8 cellular contexts compared by ENCODE assay signal in genomic region chr14:54881235-54881760, GRCh38. TPM values are rescaled to one million over a fixed set of nuclear protein-coding genes. Genes with fewer than 3 reads are reported as not detected.
A peak's percentile ranks its signal among the peaks of the same experiment; 100 is the strongest.
DNase-seq lines count a peak whose midpoint lies in the region; ATAC-seq and TF ChIP-seq lines count a peak whose summit lies in the region.

No MANE protein-coding gene starts in this region.

- peak overlapping the region; percentile 61 for H3K27ac ChIP-seq in CD4-positive, alpha-beta T cell (ENCODE audit: low read depth, low read length)
- H3K27ac ChIP-seq in hepatocyte, result peak overlapping the region; percentile 33
- H3K27ac ChIP-seq in substantia nigra (ENCODE audit: low read depth, low read length, poor library complexity, severe bottlenecking), result peak overlapping the region; percentile 42

- WGBS in hepatocyte (ENCODE audit: low lambda C conversion rate, missing lambda C conversion rate), result 81% methylated on average over 6 of the region's 6 CpGs

- H4K20me1 ChIP-seq in hepatocyte (ENCODE audit: insufficient read depth, poor library complexity, severe bottlenecking), result no peaks in the 10 kb centered on the region

- H3K9me2 ChIP-seq in hepatocyte (replicated peaks; ENCODE audit: insufficient read depth), result no peaks in the 10 kb centered on the region

- intact Hi-C loops in CD4-positive, alpha-beta T cell (cut with DNase I, micrococcal nuclease), result loop anchor here in 1 of 2 experiments (1.0 kb wide), 1 partner anchor 21 kb away; the partner anchor contains the start of gene GCH1

- peak overlapping the region; percentile 48 for H3K4me2 ChIP-seq in hepatocyte

- peaks cover 16% of the 10 kb centered on the region for H3K79me2 ChIP-seq in hepatocyte

- no peaks in the 10 kb centered on the region for H3K27me3 ChIP-seq in CD4-positive, alpha-beta T cell (ENCODE audit: control insufficient read depth, insufficient read depth, low read length)
- no peaks in the 10 kb centered on the region for H3K27me3 ChIP-seq in hepatocyte

- H3K27me3 Mint-ChIP-seq in CD4-positive, alpha-beta T cell, result no peaks in the 10 kb centered on the region
- H3K27me3 Mint-ChIP-seq in activated naive CD4-positive, alpha-beta T cell treated with anti-CD3 and anti-CD28 coated beads, Interleukin-2, amount 50 U/mL, for 24 hours, result no peaks in the 10 kb centered on the region

- H3K4me3 ChIP-seq in hepatocyte, result no peak overlapping the region

- CTCF ChIA-PET in CD4-positive, alpha-beta T cell (lab: Charles Lee), result interaction anchor here (1.0 to 1.7 kb wide), 6 partner anchors 12 to 145 kb away, joined by 3 to 7 read pairs (median 3); partner anchors contain the start of genes GCH1, SOCS4 and WDHD1
- CTCF ChIA-PET in GM10248 (lab: Yijun Ruan, JAX), result interaction anchor here (1.0 to 3.2 kb wide), 6 partner anchors 11 to 107 kb away, joined by 3 to 21 read pairs (median 5); partner anchors contain the start of gene GCH1

- H3K9me3 Mint-ChIP-seq in CD4-positive, alpha-beta T cell, result no peaks in the 10 kb centered on the region
- H3K9me3 Mint-ChIP-seq in activated naive CD4-positive, alpha-beta T cell treated with anti-CD3 and anti-CD28 coated beads, Interleukin-2, amount 50 U/mL, for 24 hours, result no peaks in the 10 kb centered on the region

- peak; percentile 73 for ATAC-seq in CD4-positive, alpha-beta T cell (ENCODE audit: poor library complexity)
- peak; percentile 48 for ATAC-seq in GM19351 (IDR thresholded peaks at IDR 0.05; ENCODE audit: unreplicated experiment)
- peak; percentile 39 for ATAC-seq in HG03520 (IDR thresholded peaks at IDR 0.05; ENCODE audit: unreplicated experiment)

- no peak for TF ChIP-seq CTCF in CD4-positive, alpha-beta T cell (IDR thresholded peaks at IDR 0.05)
- TF ChIP-seq CTCF in hepatocyte (IDR thresholded peaks at IDR 0.05; ENCODE audit: poor library complexity) (no peak), GM10248 (IDR thresholded peaks at IDR 0.05; ENCODE audit: control extremely low read depth, extremely low read depth, low read depth, missing control alignments) (no peak)

- peak in 3 of 10 experiments; percentile 11 to 24 (median 17) for DNase-seq in CD4-positive, alpha-beta T cell
- no peak for DNase-seq in hepatocyte (ENCODE audit: low spot score)
- DNase-seq in substantia nigra (lab: John Stamatoyannopoulos, UW), result no peak
- DNase-seq in NCI-H345 treated with DMSO at 0.1 percent for 48 hours (lab: John Stamatoyannopoulos, UW; ENCODE audit: unreplicated experiment), result no peak
- no peak for DNase-seq in GM10248 (ENCODE audit: extremely low spot score)

- H3K36me3 ChIP-seq in hepatocyte (replicated peaks; ENCODE audit: insufficient read depth, low read depth), result no peaks in the 10 kb centered on the region

- no peaks in the 10 kb centered on the region for H3K9me3 ChIP-seq in CD4-positive, alpha-beta T cell (ENCODE audit: control insufficient read depth, low read length)
- no peaks in the 10 kb centered on the region for H3K9me3 ChIP-seq in hepatocyte (ENCODE audit: low read depth)

- no peaks in the 10 kb centered on the region for H3K4me1 ChIP-seq in hepatocyte (ENCODE audit: insufficient read depth)

- H3K27ac Mint-ChIP-seq in CD4-positive, alpha-beta T cell, result peak overlapping the region; percentile 88
- peak overlapping the region; percentile 100 for H3K27ac Mint-ChIP-seq in activated naive CD4-positive, alpha-beta T cell treated with anti-CD3 and anti-CD28 coated beads, Interleukin-2, amount 50 U/mL, for 24 hours

- no peaks in the 10 kb centered on the region for H3K36me3 Mint-ChIP-seq in CD4-positive, alpha-beta T cell (ENCODE audit: low read depth)
- peaks cover 3% of the 10 kb centered on the region for H3K36me3 Mint-ChIP-seq in activated naive CD4-positive, alpha-beta T cell treated with anti-CD3 and anti-CD28 coated beads, Interleukin-2, amount 50 U/mL, for 24 hours

- POLR2A ChIA-PET in CD4-positive, alpha-beta T cell (lab: Charles Lee), result interaction anchor here (0.5 to 4.2 kb wide), 17 partner anchors 9 to 1734 kb away, joined by 3 to 58 read pairs (median 4); partner anchors contain the start of genes CNIH1, GCH1, GMFB and MAPK1IP1L
- POLR2A ChIA-PET in GM10248 (lab: Yijun Ruan, JAX), result interaction anchor here (0.6 to 1.6 kb wide), 2 partner anchors 19 to 21 kb away, joined by 3 to 7 read pairs; partner anchors contain the start of gene GCH1

- no peak overlapping the region for H2AFZ ChIP-seq in hepatocyte

- H3K4me3 Mint-ChIP-seq in CD4-positive, alpha-beta T cell, result peak overlapping the region; percentile 95
- peak overlapping the region; percentile 88 for H3K4me3 Mint-ChIP-seq in activated naive CD4-positive, alpha-beta T cell treated with anti-CD3 and anti-CD28 coated beads, Interleukin-2, amount 50 U/mL, for 24 hours

- peaks cover 59% of the 10 kb centered on the region for H3K4me1 Mint-ChIP-seq in CD4-positive, alpha-beta T cell (ENCODE audit: low read depth)
- H3K4me1 Mint-ChIP-seq in activated naive CD4-positive, alpha-beta T cell treated with anti-CD3 and anti-CD28 coated beads, Interleukin-2, amount 50 U/mL, for 24 hours, result peaks cover 64% of the 10 kb centered on the region

RNA-seq across cellular contexts. Expression of gene GCH1, which starts 21.3 kb away (rescaled TPM):
- total RNA-seq in CD4-positive, alpha-beta T cell, result 10 to 100 TPM; 18.4 to 20.4 TPM
- 29.9 and 32.2 TPM in 2 replicates for total RNA-seq in hepatocyte
- 11.1 and 19.3 TPM in 2 replicates for polyA plus RNA-seq in hepatocyte
